Comparison of ENCODE assay signal across 13 cellular contexts in genomic region chrX:50723006-50723405, GRCh38.
"Had no signal": no experiment of that assay in that cellular context is flagged by ENCODE, and none has a peak within 500 bp of the region (broad histone marks: within the 10 kb centered on the region; RNA-seq: fewer than 3 reads in every experiment).

No MANE protein-coding gene starts in this region.

- H3K36me3 Mint-ChIP-seq: stimulated activated effector memory CD8-positive, alpha-beta T cell treated with anti-CD3 and anti-CD28 coated beads, Interleukin-12 subunit alpha, Interleukin-12 subunit beta, amount 100 ng/mL, for 72 hours had no signal

- H3K4me1 Mint-ChIP-seq: activated CD4-positive, alpha-beta T cell treated with anti-CD3 and anti-CD28 coated beads, Interleukin-2, amount 10 ng/mL, durations not matched to agents 7 days and 5 days; neural progenitor cell; stimulated activated effector memory CD8-positive, alpha-beta T cell treated with anti-CD3 and anti-CD28 coated beads, Interleukin-12 subunit alpha, Interleukin-12 subunit beta, amount 100 ng/mL, for 72 hours had no signal

- ATAC-seq: activated T-cell treated with anti-CD3 and anti-CD28 coated beads, Interleukin-2, amount 50 U/mL, for 72 hours; pancreas; stimulated activated effector memory CD8-positive, alpha-beta T cell treated with anti-CD3 and anti-CD28 coated beads, Interleukin-12 subunit alpha, Interleukin-12 subunit beta, amount 100 ng/mL, for 72 hours had no signal

- DNase-seq: activated CD4-positive, alpha-beta T cell treated with anti-CD3 and anti-CD28 coated beads, Interleukin-2, amount 10 ng/mL, durations not matched to agents 7 days and 5 days; activated CD8-positive, alpha-beta memory T cell treated with anti-CD3 and anti-CD28 coated beads, Interleukin-2, amount 50 U/mL, for 48 hours; activated T-cell treated with anti-CD3 and anti-CD28 coated beads, Interleukin-2, amount 50 U/mL, for 72 hours; aorta; esophagus squamous epithelium; head of caudate nucleus; pancreas; sigmoid colon; stimulated activated CD4-positive, alpha-beta T cell treated with anti-CD3 and anti-CD28 coated beads, Interleukin-12 subunit alpha, Interleukin-12 subunit beta, amount 100 ng/mL, for 4 hours; stimulated activated CD4-positive, alpha-beta T cell treated with anti-CD3 and anti-CD28 coated beads, Interleukin-2, amount 100 ng/mL, for 24 hours; T-helper 9 cell had no signal

- H3K27ac Mint-ChIP-seq: activated CD4-positive, alpha-beta T cell treated with anti-CD3 and anti-CD28 coated beads, Interleukin-2, amount 10 ng/mL, durations not matched to agents 7 days and 5 days; activated T-cell treated with anti-CD3 and anti-CD28 coated beads, Interleukin-2, amount 50 U/mL, for 72 hours; neural progenitor cell; stimulated activated effector memory CD8-positive, alpha-beta T cell treated with anti-CD3 and anti-CD28 coated beads, Interleukin-12 subunit alpha, Interleukin-12 subunit beta, amount 100 ng/mL, for 72 hours had no signal

- H3K4me3 Mint-ChIP-seq: activated CD4-positive, alpha-beta T cell treated with anti-CD3 and anti-CD28 coated beads, Interleukin-2, amount 10 ng/mL, durations not matched to agents 7 days and 5 days; activated T-cell treated with anti-CD3 and anti-CD28 coated beads, Interleukin-2, amount 50 U/mL, for 72 hours; neural progenitor cell; stimulated activated effector memory CD8-positive, alpha-beta T cell treated with anti-CD3 and anti-CD28 coated beads, Interleukin-12 subunit alpha, Interleukin-12 subunit beta, amount 100 ng/mL, for 72 hours had no signal

- H3K9me3 Mint-ChIP-seq: activated CD4-positive, alpha-beta T cell treated with anti-CD3 and anti-CD28 coated beads, Interleukin-2, amount 10 ng/mL, durations not matched to agents 7 days and 5 days; stimulated activated effector memory CD8-positive, alpha-beta T cell treated with anti-CD3 and anti-CD28 coated beads, Interleukin-12 subunit alpha, Interleukin-12 subunit beta, amount 100 ng/mL, for 72 hours had no signal

- H3K4me3 ChIP-seq: esophagus squamous epithelium, neural progenitor cell, pancreas, sigmoid colon had no signal

- FAIRE-seq: pancreas had no signal

- H3K27me3 Mint-ChIP-seq: activated CD4-positive, alpha-beta T cell treated with anti-CD3 and anti-CD28 coated beads, Interleukin-2, amount 10 ng/mL, durations not matched to agents 7 days and 5 days had no signal
